In genomic region chr9:131677445-131678180, GRCh38 we compare ENCODE assay signal across 8 cellular contexts.
DNase-seq lines count a peak whose midpoint lies in the region; ATAC-seq and TF ChIP-seq lines count a peak whose summit lies in the region.

No MANE protein-coding gene starts in this region.

- H3K36me3 Mint-ChIP-seq in osteocyte (ENCODE audit: unreplicated experiment) = no peaks in the 10 kb centered on the region

- H3K9me3 ChIP-seq in HCT116 (ENCODE audit: control insufficient read depth in 1 of 2, insufficient read depth in 1 of 2, low read depth in 1 of 2, low read length in 2 of 2) (no peaks in the 10 kb centered on the region), BE2C (no peaks in the 10 kb centered on the region)

- no peaks in the 10 kb centered on the region for H3K9me2 ChIP-seq in HCT116 (ENCODE audit: insufficient read depth)

- intact Hi-C loops in HCT116 (cut with micrococcal nuclease) = no loop called here

- POLR2A ChIA-PET in HCT116 (lab: Charles Lee) = interaction anchor here (0.6 to 1.6 kb wide), 5 partner anchors 9 to 1024 kb away, joined by 3 to 4 read pairs (median 4); no protein-coding TSS in a partner anchor

- H3K4me2 ChIP-seq in HCT116 (ENCODE audit: low read length) = peak overlapping the region; percentile 74

- H3K36me3 ChIP-seq in HCT116 (ENCODE audit: control insufficient read depth in 1 of 2, insufficient read depth in 2 of 2, low read length in 2 of 2) = no peaks in the 10 kb centered on the region
- H3K36me3 ChIP-seq in BE2C = no peaks in the 10 kb centered on the region; the same call in 1 of the 2 replicates

- H3K4me3 ChIP-seq in HCT116 (replicated peaks in 1 of 2; ENCODE audit: low read depth in 1 of 2, low read length in 2 of 2) (peak overlapping the region in 1 of 2 experiments; percentile 5; a peak in 1 of 4 replicates), BE2C (ENCODE audit: low read depth, low read length) (no peak overlapping the region)

- no peak for TF ChIP-seq POLR2A in HCT116 (IDR thresholded peaks at IDR 0.05; ENCODE audit: borderline replicate concordance, extremely low read depth, insufficient read depth, insufficient read length)

- TF ChIP-seq RAD21 in HCT116 (IDR thresholded peaks at IDR 0.05; ENCODE audit: low read depth) = no peak

- DNase-seq in DMS 273 (lab: John Stamatoyannopoulos, UW; ENCODE audit: unreplicated experiment) = peak; percentile 63
- DNase-seq in HCT116 (ENCODE audit: low read depth, low spot score) = no peak
- DNase-seq in SK-N-DZ (ENCODE audit: low spot score) = peak; percentile 49
- DNase-seq in osteocyte (ENCODE audit: extremely low spot score, unreplicated experiment) = no peak
- DNase-seq in 8988T = no peak
- DNase-seq in BE2C = no peak

- peak overlapping the region; percentile 97 for H3K27ac Mint-ChIP-seq in osteocyte (ENCODE audit: unreplicated experiment)

- H3K79me2 ChIP-seq in HCT116 (ENCODE audit: insufficient read depth, low read length) = peaks cover 28% of the 10 kb centered on the region; the same call in 1 of the 2 replicates

- H3K4me1 ChIP-seq in HCT116 (ENCODE audit: control insufficient read depth in 1 of 2, insufficient read depth in 2 of 2, low read length in 2 of 2) (peaks cover 40 to 54% of the 10 kb centered on the region in 2 experiments), BE2C (peaks cover 14% of the 10 kb centered on the region)

- peaks cover 95% of the 10 kb centered on the region for H3K4me1 Mint-ChIP-seq in osteocyte (ENCODE audit: unreplicated experiment)

- peaks cover 5% of the 10 kb centered on the region; the same call in 1 of the 2 replicates for H4K20me1 ChIP-seq in HCT116 (ENCODE audit: insufficient read depth)

- no peak for TF ChIP-seq CTCF in HCT116 (IDR thresholded peaks at IDR 0.05 in 2 of 3, conservative IDR thresholded peaks at IDR 0.05 in 1 of 3; ENCODE audit: borderline replicate concordance in 1 of 3, insufficient read depth in 1 of 3, low read depth in 2 of 3, low read length in 2 of 3)
- peak; percentile 29 for TF ChIP-seq CTCF in osteocyte (IDR thresholded peaks at IDR 0.05)
- TF ChIP-seq CTCF in BE2C (IDR thresholded peaks at IDR 0.05; ENCODE audit: low read depth, low read length) = no peak

- H2AFZ ChIP-seq in HCT116 (ENCODE audit: low read depth, low read length, poor library complexity, severe bottlenecking) = no peak overlapping the region

- H3K27ac ChIP-seq in HCT116 (ENCODE audit: low read depth, low read length) = peak overlapping the region; percentile 52; the same call in 1 of the 2 replicates

- H3K9me3 Mint-ChIP-seq in osteocyte (ENCODE audit: unreplicated experiment) = no peaks in the 10 kb centered on the region

- CTCF ChIA-PET in HCT116 (lab: Charles Lee) = interaction anchor here (1.0 to 1.3 kb wide), 2 partner anchors 61 to 82 kb away, joined by 3 read pairs; no protein-coding TSS in a partner anchor

- H3K27me3 Mint-ChIP-seq in osteocyte (ENCODE audit: unreplicated experiment) = no peaks in the 10 kb centered on the region

- no TSS peak for BruUV-seq in HCT116 (replicated peaks; lab: Mats Ljungman, UMichigan)

- peak overlapping the region; percentile 17 for H3K9ac ChIP-seq in HCT116 (ENCODE audit: low read length)

- peak overlapping the region; percentile 50 for H3K4me3 Mint-ChIP-seq in osteocyte (ENCODE audit: unreplicated experiment)

- ATAC-seq in HCT116 (no peak), esophagus mucosa (peak; percentile 3), GM19397 (IDR thresholded peaks at IDR 0.05; ENCODE audit: unreplicated experiment) (no peak)

- H3K27me3 ChIP-seq in HCT116 (ENCODE audit: insufficient read depth, low read length) = no peaks in the 10 kb centered on the region
- H3K27me3 ChIP-seq in BE2C = no peaks in the 10 kb centered on the region

- RAD21 ChIA-PET in HCT116 (lab: Charles Lee; ENCODE audit: low non-redundant PET in 1 of 2, low total read pairs in 2 of 2, uncharacterized antibody in 2 of 2, unreplicated experiment in 2 of 2) = no interaction called here

TF ChIP-seq in HCT116, 20 proteins besides CTCF, POLR2A, EP300 and RAD21:
- TF ChIP-seq CEBPB (IDR thresholded peaks at IDR 0.05; ENCODE audit: low read depth) (0 out of 2 replicates have a peak, but pooled peaks have one; percentile 2), SRF (IDR thresholded peaks at IDR 0.05; ENCODE audit: low read depth) (no peak), FOSL1 (IDR thresholded peaks at IDR 0.05; ENCODE audit: low read depth) (0 out of 2 replicates have a peak, but pooled peaks have one; percentile 30)

Comparison
In these comparisons a context has a peak if more than half of its experiments do, and no peak if none do; other contexts are left out.
1. DNase-seq: peak in DMS 273 (single experiment) and SK-N-DZ (single experiment); none in HCT116 (single experiment), osteocyte (single experiment), 8988T (single experiment) and BE2C (single experiment).